23 cellular contexts compared by ENCODE assay signal in the genomic region with DNA sequence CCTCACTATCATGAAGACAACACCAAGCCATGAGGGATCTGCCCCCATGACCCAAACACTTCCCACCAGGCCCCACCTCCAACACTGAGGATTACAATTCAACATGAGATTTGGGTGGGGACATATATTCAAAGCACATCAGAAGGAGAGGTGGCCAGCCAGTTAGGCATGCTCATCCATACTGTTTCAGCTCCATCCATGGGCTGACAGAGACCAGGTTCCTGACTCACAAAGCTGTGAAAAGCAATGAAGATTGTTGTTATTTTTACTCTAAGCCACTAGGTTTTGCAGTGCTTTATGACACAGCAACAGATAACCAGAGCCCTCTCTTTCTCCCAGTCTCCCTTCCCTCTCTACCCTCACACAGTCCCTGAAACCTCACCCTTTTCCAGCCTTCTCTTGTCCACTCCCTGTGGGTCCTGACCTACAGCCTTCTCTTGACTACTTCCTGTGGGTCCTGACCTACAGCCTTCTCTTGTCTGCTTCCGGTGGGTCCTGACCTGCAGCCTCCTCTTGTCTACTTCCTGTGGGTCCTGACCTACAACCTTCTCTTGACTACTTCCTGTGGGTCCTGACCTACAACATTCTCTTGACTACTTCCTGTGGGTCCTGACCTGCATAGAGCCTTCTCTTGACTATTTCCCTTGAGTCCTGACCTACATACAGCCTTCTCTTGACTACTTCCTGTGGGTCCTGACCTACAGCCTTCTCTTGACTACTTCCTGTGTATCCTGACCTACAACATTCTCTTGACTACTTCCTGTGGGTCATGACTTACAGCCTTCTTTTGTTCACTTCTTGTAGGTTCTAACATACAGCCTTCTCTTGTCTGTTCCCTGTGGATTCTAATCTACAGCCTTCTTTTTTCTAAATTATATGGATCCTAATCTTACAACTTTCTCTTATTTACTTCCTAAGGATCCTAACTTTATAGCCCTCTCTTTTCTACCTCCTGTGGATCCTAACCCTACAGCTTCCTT. TPM values are rescaled to one million over a fixed set of nuclear protein-coding genes. Genes with fewer than 3 reads are reported as not detected.
DNase-seq lines count a peak whose midpoint lies in the region; ATAC-seq, FAIRE-seq and TF ChIP-seq lines count a peak whose summit lies in the region.
"Had no signal": no experiment of that assay in that cellular context is flagged by ENCODE, and none has a peak within 500 bp of the region (broad histone marks: within the 10 kb centered on the region; RNA-seq: fewer than 3 reads in every experiment).

No MANE protein-coding gene starts in this region.

- CTCF ChIA-PET in activated naive CD4-positive, alpha-beta T cell treated with anti-CD3 and anti-CD28 coated beads, Interleukin-2, amount 10 ng/mL, durations not matched to agents 7 days and 5 days (lab: Charles Lee), result no interaction called here
- CTCF ChIA-PET in T-cell (lab: Charles Lee), result no interaction called here
- CTCF ChIA-PET in GM12878 (lab: Yijun Ruan, JAX), result no interaction called here

- ATAC-seq in T-cell (replicated peaks in 1 of 4) (peak in 2 of 4 experiments; percentile 42 to 58), GM12878 (no peak), GM18502 (IDR thresholded peaks at IDR 0.05; ENCODE audit: poor library complexity, unreplicated experiment) (no peak), HG02759 (IDR thresholded peaks at IDR 0.05; ENCODE audit: unreplicated experiment) (no peak)
- ATAC-seq in stimulated activated naive B cell treated with anti-CD40 and anti-IgM and Interleukin-4, amounts not matched to agents 10 μg/mL and 1 μg/mL and 100 μg/mL, for 72 hours (replicated peaks), result peak; percentile 73

- H3K27ac ChIP-seq in GM12878 (ENCODE audit: control insufficient read depth, insufficient read depth), result no peak overlapping the region
- H3K27ac ChIP-seq: stomach, upper lobe of left lung had no signal

- TF ChIP-seq RAD21 in GM12878 (IDR thresholded peaks at IDR 0.05; ENCODE audit: insufficient read depth, low read depth, low read length), result no peak

- 47% methylated on average over 1 of the region's 1 CpG for WGBS in GM12878 (ENCODE audit: insufficient coverage, insufficient replicate concordance, low lambda C conversion rate, missing lambda C conversion rate)

- BruUV-seq in GM12878 (replicated peaks; lab: Mats Ljungman, UMichigan), result no TSS peak

- no peaks in the 10 kb centered on the region for H3K36me3 ChIP-seq in GM12878 (ENCODE audit: control insufficient read depth in 2 of 2, insufficient read depth in 2 of 2, low read length in 1 of 2)
- H3K36me3 ChIP-seq: stomach, upper lobe of left lung had no signal

- peak overlapping the region; percentile 38; the same call in 1 of the 2 replicates for H2AFZ ChIP-seq in GM12878 (ENCODE audit: control insufficient read depth, low read depth, low read length)

- no peak overlapping the region for H3K9ac ChIP-seq in GM12878 (ENCODE audit: control insufficient read depth, insufficient read depth, low read length)

- no peaks in the 10 kb centered on the region for H3K27me3 ChIP-seq in GM12878 (replicated peaks in 1 of 2; ENCODE audit: control insufficient read depth in 2 of 2, insufficient read depth in 2 of 2, low read length in 1 of 2)
- H3K27me3 ChIP-seq: stomach, upper lobe of left lung had no signal

- no peak for TF ChIP-seq POLR2A in GM12878 (IDR thresholded peaks at IDR 0.05; ENCODE audit: low read depth, low read length)

- peaks cover 13% of the 10 kb centered on the region for H3K4me1 Mint-ChIP-seq in activated naive CD4-positive, alpha-beta T cell treated with anti-CD3 and anti-CD28 coated beads, Interleukin-2, amount 10 ng/mL, durations not matched to agents 7 days and 5 days
- H3K4me1 Mint-ChIP-seq in T-cell, result peaks cover 7 to 17% (median 17%) of the 10 kb centered on the region in 3 donors
- H3K4me1 Mint-ChIP-seq in stimulated activated naive B cell treated with anti-CD40 and anti-IgM and Interleukin-4, amounts not matched to agents 10 μg/mL and 1 μg/mL and 100 μg/mL, for 72 hours, result peaks cover 5 to 9% of the 10 kb centered on the region in 2 donors

- H3K4me2 ChIP-seq in GM12878 (ENCODE audit: control insufficient read depth, insufficient read depth), result no peak overlapping the region

- RAD21 ChIA-PET in GM12878 (lab: Charles Lee; ENCODE audit: unreplicated experiment), result no interaction called here

- no peak for TF ChIP-seq EP300 in GM12878 (IDR thresholded peaks at IDR 0.05; ENCODE audit: borderline replicate concordance in 1 of 2, control insufficient read depth in 1 of 2, low read depth in 2 of 2, low read length in 2 of 2)

- H4K20me1 ChIP-seq in GM12878 (ENCODE audit: control insufficient read depth, insufficient read depth), result no peaks in the 10 kb centered on the region

- H3K27me3 Mint-ChIP-seq in activated naive CD4-positive, alpha-beta T cell treated with anti-CD3 and anti-CD28 coated beads, Interleukin-2, amount 10 ng/mL, durations not matched to agents 7 days and 5 days, result peaks cover under 1% of the 10 kb centered on the region
- peaks cover 7 to 11% of the 10 kb centered on the region in 2 donors for H3K27me3 Mint-ChIP-seq in T-cell
- peaks cover 9 to 18% of the 10 kb centered on the region in 2 donors for H3K27me3 Mint-ChIP-seq in stimulated activated naive B cell treated with anti-CD40 and anti-IgM and Interleukin-4, amounts not matched to agents 10 μg/mL and 1 μg/mL and 100 μg/mL, for 72 hours

- no peak for FAIRE-seq in GM12878 (lab: Jason Lieb, UNC)
- FAIRE-seq: endometrium had no signal

- H3K27ac Mint-ChIP-seq in activated naive CD4-positive, alpha-beta T cell treated with anti-CD3 and anti-CD28 coated beads, Interleukin-2, amount 10 ng/mL, durations not matched to agents 7 days and 5 days, result peak overlapping the region; percentile 83
- H3K27ac Mint-ChIP-seq in T-cell, result peak overlapping the region; percentile 56 to 67
- peak overlapping the region; percentile 70 for H3K27ac Mint-ChIP-seq in stimulated activated naive B cell treated with anti-CD40 and anti-IgM and Interleukin-4, amounts not matched to agents 10 μg/mL and 1 μg/mL and 100 μg/mL, for 72 hours
- H3K27ac Mint-ChIP-seq: CD4-positive, CD25-positive, alpha-beta regulatory T cell had no signal

- intact Hi-C loops in GM12878 (cut with micrococcal nuclease; ENCODE audit: unreplicated experiment), result no loop called here

- H3K36me3 Mint-ChIP-seq in activated naive CD4-positive, alpha-beta T cell treated with anti-CD3 and anti-CD28 coated beads, Interleukin-2, amount 10 ng/mL, durations not matched to agents 7 days and 5 days, result peaks cover 7% of the 10 kb centered on the region
- peaks cover 9% of the 10 kb centered on the region for H3K36me3 Mint-ChIP-seq in T-cell
- H3K36me3 Mint-ChIP-seq in stimulated activated naive B cell treated with anti-CD40 and anti-IgM and Interleukin-4, amounts not matched to agents 10 μg/mL and 1 μg/mL and 100 μg/mL, for 72 hours, result peaks cover 5 to 10% of the 10 kb centered on the region in 2 donors
- H3K36me3 Mint-ChIP-seq: CD4-positive, CD25-positive, alpha-beta regulatory T cell had no signal

- H3K79me2 ChIP-seq in GM12878 (ENCODE audit: control insufficient read depth, insufficient read depth, low read length), result no peaks in the 10 kb centered on the region

- no peaks in the 10 kb centered on the region for H3K4me1 ChIP-seq in GM12878 (ENCODE audit: control insufficient read depth, insufficient read depth, low read length)
- H3K4me1 ChIP-seq: stomach, upper lobe of left lung had no signal

- SMC1A ChIA-PET in GM12878 (lab: Charles Lee; ENCODE audit: uncharacterized antibody, unreplicated experiment), result no interaction called here

- in situ Hi-C loops in GM12878 (cut with MboI), result no loop called here

- POLR2A ChIA-PET in T-cell (lab: Charles Lee), result interaction anchor here in 1 of 2 donors (0.6 kb wide), 1 partner anchor 9 kb away, joined by 3 read pairs; no protein-coding TSS in a partner anchor
- POLR2A ChIA-PET in GM12878 (lab: Charles Lee), result no interaction called here

- no peak overlapping the region for H3K4me3 Mint-ChIP-seq in activated naive CD4-positive, alpha-beta T cell treated with anti-CD3 and anti-CD28 coated beads, Interleukin-2, amount 10 ng/mL, durations not matched to agents 7 days and 5 days
- no peak overlapping the region for H3K4me3 Mint-ChIP-seq in T-cell
- H3K4me3 Mint-ChIP-seq in stimulated activated naive B cell treated with anti-CD40 and anti-IgM and Interleukin-4, amounts not matched to agents 10 μg/mL and 1 μg/mL and 100 μg/mL, for 72 hours, result peak overlapping the region in 1 of 2 donors; percentile 6
- H3K4me3 Mint-ChIP-seq: CD4-positive, CD25-positive, alpha-beta regulatory T cell; neural crest cell had no signal

- peaks cover 16% of the 10 kb centered on the region for H3K9me3 Mint-ChIP-seq in activated naive CD4-positive, alpha-beta T cell treated with anti-CD3 and anti-CD28 coated beads, Interleukin-2, amount 10 ng/mL, durations not matched to agents 7 days and 5 days
- peaks cover 0 to 20% (median 18%) of the 10 kb centered on the region in 3 donors for H3K9me3 Mint-ChIP-seq in T-cell
- H3K9me3 Mint-ChIP-seq in stimulated activated naive B cell treated with anti-CD40 and anti-IgM and Interleukin-4, amounts not matched to agents 10 μg/mL and 1 μg/mL and 100 μg/mL, for 72 hours, result peaks cover 13 to 14% of the 10 kb centered on the region in 2 donors

- H3K4me3 ChIP-seq in GM12878, result no peak overlapping the region
- H3K4me3 ChIP-seq: stomach, upper lobe of left lung had no signal

- no peak for DNase-seq in activated naive CD4-positive, alpha-beta T cell treated with anti-CD3 and anti-CD28 coated beads, Interleukin-2, amount 10 ng/mL, durations not matched to agents 7 days and 5 days
- no peak for DNase-seq in activated naive CD4-positive, alpha-beta T cell treated with anti-CD3 and anti-CD28 coated beads, Interleukin-2, amount 50 U/mL, for 16 hours
- DNase-seq in T-cell, result no peak
- DNase-seq in GM12878 (ENCODE audit: low read depth, low spot score), result no peak
- no peak for DNase-seq in stimulated activated naive B cell treated with anti-CD40 and anti-IgM and Interleukin-4, amounts not matched to agents 10 μg/mL and 1 μg/mL and 100 μg/mL, for 72 hours
- no peak for DNase-seq in NCI-H774 (lab: John Stamatoyannopoulos, UW)
- DNase-seq: activated CD4-positive, CD25-positive, alpha-beta regulatory T cell treated with anti-CD3 and anti-CD28 coated beads, Interleukin-2, amount 50 U/mL, for 72 hours; activated T-cell treated with anti-CD3 and anti-CD28 coated beads, Interleukin-2, amount 50 U/mL, for 1 hour; anterior cingulate cortex; hypothalamus; mesenchymal stem cell; NCI-H1930; SHP77 treated with DMSO at 0.1 percent for 48 hours; stomach; upper lobe of left lung had no signal

- peaks cover 2% of the 10 kb centered on the region; the same call in 2 of the 3 replicates for H3K9me3 ChIP-seq in GM12878 (replicated peaks; ENCODE audit: control insufficient read depth, insufficient read depth, low read length)
- H3K9me3 ChIP-seq: stomach, upper lobe of left lung had no signal

- no peak for TF ChIP-seq CTCF in GM12878 (IDR thresholded peaks at IDR 0.05 in 2 of 3, conservative IDR thresholded peaks at IDR 0.05 in 1 of 3; ENCODE audit: control insufficient read depth in 2 of 3, extremely low read depth in 1 of 3, insufficient read depth in 1 of 3, low read depth in 3 of 3, low read length in 3 of 3)

RNA-seq across cellular contexts. Expression of gene C10orf71, which starts 36.3 kb away (rescaled TPM):
- total RNA-seq in T-cell (not detected), GM12878 (2014; rRNA removed) (not detected in 2 replicates), GM12878 (2014; rRNA removed; fragmentation: Illumina TruSeq; extraction: Trizol) (not detected in 2 replicates), GM12878 (2021) (not detected in 2 replicates)
- not detected in 2 replicates for total RNA-seq in GM12878 (2013; cell fraction: nucleolus; rRNA removed)
- not detected for polyA plus RNA-seq in GM12878 (2011; ENCODE audit: low read depth)
- polyA plus RNA-seq in GM12878 (2011; rRNA removed) (not detected in 2 replicates), GM12878 (2014; fragmentation: Illumina TruSeq; extraction: Trizol) (not detected in 2 replicates), GM12878 (2014; fragmentation: Nextera tagmentation; extraction: Ambion mirVana) (not detected), GM12878 (2014; rRNA removed) (not detected in 2 replicates), GM12878 (2016; fragmentation: Nextera tagmentation; extraction: Ambion mirVana) (not detected)
- polyA plus RNA-seq in GM12878 (2011; cell fraction: cytosol; rRNA removed), result not detected in 2 replicates
- polyA plus RNA-seq in GM12878 (2011; cell fraction: nucleus; rRNA removed), result not detected in 2 replicates
- not detected in 2 replicates for polyA plus RNA-seq in GM12878 (2012)
- not detected in 2 replicates for polyA minus RNA-seq in GM12878 (2011; rRNA and poly(A)+ RNA removed)
- polyA minus RNA-seq in GM12878 (2011; cell fraction: cytosol; rRNA and poly(A)+ RNA removed), result not detected in 2 replicates
- polyA minus RNA-seq in GM12878 (2011; cell fraction: nucleus; rRNA and poly(A)+ RNA removed), result not detected in 2 replicates
- total RNA-seq: CD4-positive, CD25-positive, alpha-beta regulatory T cell; HT1080; kidney epithelial cell; NCI-H460; neural crest cell; upper lobe of left lung had no signal
- polyA plus RNA-seq: CD4-positive, CD25-positive, alpha-beta regulatory T cell; stomach had no signal

Comparison
In these comparisons a context has a peak if more than half of its experiments do, and no peak if none do; other contexts are left out.
1. ATAC-seq: peak in stimulated activated naive B cell treated with anti-CD40 and anti-IgM and Interleukin-4, amounts not matched to agents 10 μg/mL and 1 μg/mL and 100 μg/mL, for 72 hours (2 of 2); none in GM12878 (single experiment), GM18502 (single experiment) and HG02759 (single experiment).
2. Peak in every context shown above with its lines, with median percentiles within 50 percentile points of each other: H3K27ac Mint-ChIP-seq.